Comparison of ENCODE assay signal across 1 cellular context in the genomic region with DNA sequence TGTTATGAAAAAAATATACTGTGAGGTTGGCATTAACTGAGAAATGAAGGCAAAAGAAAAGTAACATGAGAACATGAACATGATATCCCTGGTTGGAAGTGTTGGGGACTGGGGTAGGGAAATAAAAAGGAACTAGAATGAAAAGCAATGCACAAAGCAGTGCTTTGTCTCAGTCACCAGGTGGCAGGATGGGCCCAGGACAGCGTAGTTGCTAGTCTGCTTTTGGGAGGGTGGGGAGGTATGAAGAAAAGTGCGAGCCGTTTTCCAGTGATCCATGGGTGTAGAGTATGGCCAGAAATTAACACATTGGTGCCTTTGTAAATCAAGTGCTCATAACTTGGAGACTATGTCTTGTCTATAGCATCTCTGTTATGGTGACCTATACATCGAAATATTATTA.
TF ChIP-seq lines count a peak whose summit lies in the region.

No MANE protein-coding gene starts in this region.

TF ChIP-seq in SK-N-SH, 30 proteins besides CTCF, POLR2A, EP300 and RAD21 (continued from another document):
- TF ChIP-seq, protein P1, sequence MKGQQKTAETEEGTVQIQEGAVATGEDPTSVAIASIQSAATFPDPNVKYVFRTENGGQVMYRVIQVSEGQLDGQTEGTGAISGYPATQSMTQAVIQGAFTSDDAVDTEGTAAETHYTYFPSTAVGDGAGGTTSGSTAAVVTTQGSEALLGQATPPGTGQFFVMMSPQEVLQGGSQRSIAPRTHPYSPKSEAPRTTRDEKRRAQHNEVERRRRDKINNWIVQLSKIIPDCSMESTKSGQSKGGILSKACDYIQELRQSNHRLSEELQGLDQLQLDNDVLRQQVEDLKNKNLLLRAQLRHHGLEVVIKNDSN (IDR thresholded peaks at IDR 0.05; ENCODE audit: borderline replicate concordance, low read depth) = no peak
- TF ChIP-seq, protein P2, sequence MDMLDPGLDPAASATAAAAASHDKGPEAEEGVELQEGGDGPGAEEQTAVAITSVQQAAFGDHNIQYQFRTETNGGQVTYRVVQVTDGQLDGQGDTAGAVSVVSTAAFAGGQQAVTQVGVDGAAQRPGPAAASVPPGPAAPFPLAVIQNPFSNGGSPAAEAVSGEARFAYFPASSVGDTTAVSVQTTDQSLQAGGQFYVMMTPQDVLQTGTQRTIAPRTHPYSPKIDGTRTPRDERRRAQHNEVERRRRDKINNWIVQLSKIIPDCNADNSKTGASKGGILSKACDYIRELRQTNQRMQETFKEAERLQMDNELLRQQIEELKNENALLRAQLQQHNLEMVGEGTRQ (IDR thresholded peaks at IDR 0.05; ENCODE audit: borderline replicate concordance, low read depth, low read length) = no peak
- TF ChIP-seq GABPA (IDR thresholded peaks at IDR 0.05; ENCODE audit: low read depth) (no peak), SIN3A (IDR thresholded peaks at IDR 0.05; ENCODE audit: borderline replicate concordance, low read depth, low read length) (no peak), RXRA (IDR thresholded peaks at IDR 0.05; ENCODE audit: borderline replicate concordance, low read depth) (no peak), TEAD4 (IDR thresholded peaks at IDR 0.05; ENCODE audit: borderline replicate concordance, insufficient read depth) (no peak), TCF12 (IDR thresholded peaks at IDR 0.05) (no peak), SMC3 (IDR thresholded peaks at IDR 0.05; ENCODE audit: low read depth, low read length) (no peak), TAF1 (IDR thresholded peaks at IDR 0.05; ENCODE audit: borderline replicate concordance, low read depth, low read length) (no peak), JUND (IDR thresholded peaks at IDR 0.05) (no peak), NRF1 (IDR thresholded peaks at IDR 0.05; ENCODE audit: low read depth, low read length) (no peak), NFIC (IDR thresholded peaks at IDR 0.05; ENCODE audit: borderline replicate concordance) (no peak), FOXM1 (IDR thresholded peaks at IDR 0.05; ENCODE audit: low read depth) (no peak), GATA2 (CRISPR knock-in tag; IDR thresholded peaks at IDR 0.05) (no peak), POLR2AphosphoS5 (IDR thresholded peaks at IDR 0.05; ENCODE audit: low read depth, low read length) (no peak), FOXJ3 (CRISPR knock-in tag; IDR thresholded peaks at IDR 0.05) (no peak), YY1 (IDR thresholded peaks at IDR 0.05; ENCODE audit: low read depth) (no peak)
